In genomic region chr5:73370076-73370475, GRCh38 we compare ENCODE assay signal across 1 cellular context.
TF ChIP-seq lines count a peak whose summit lies in the region.

No MANE protein-coding gene starts in this region.

TF ChIP-seq in endothelial cell of umbilical vein, 7 proteins besides CTCF, POLR2A, EP300 and RAD21:
- TF ChIP-seq MAX (IDR thresholded peaks at IDR 0.05; ENCODE audit: insufficient read depth, insufficient read length), result no peak
- no peak for TF ChIP-seq POLR2AphosphoS5 (IDR thresholded peaks at IDR 0.05; ENCODE audit: insufficient read depth, low read depth, low read length)
- no peak for TF ChIP-seq GATA2 (IDR thresholded peaks at IDR 0.05; ENCODE audit: insufficient read depth, insufficient read length, low read depth, low read length)
- TF ChIP-seq EZH2 (IDR thresholded peaks at IDR 0.05; ENCODE audit: borderline replicate concordance, low read depth, low read length, severe bottlenecking), result no peak
- no peak for TF ChIP-seq JUN (IDR thresholded peaks at IDR 0.05; ENCODE audit: borderline replicate concordance, insufficient read depth, insufficient read length, low read depth)
- no peak for TF ChIP-seq MYC (IDR thresholded peaks at IDR 0.05; ENCODE audit: low read depth, low read length)
- TF ChIP-seq FOS (IDR thresholded peaks at IDR 0.05; ENCODE audit: borderline replicate concordance, insufficient read depth, low read length), result no peak
